ENCODE assay signal across 1 cellular context in the genomic region with DNA sequence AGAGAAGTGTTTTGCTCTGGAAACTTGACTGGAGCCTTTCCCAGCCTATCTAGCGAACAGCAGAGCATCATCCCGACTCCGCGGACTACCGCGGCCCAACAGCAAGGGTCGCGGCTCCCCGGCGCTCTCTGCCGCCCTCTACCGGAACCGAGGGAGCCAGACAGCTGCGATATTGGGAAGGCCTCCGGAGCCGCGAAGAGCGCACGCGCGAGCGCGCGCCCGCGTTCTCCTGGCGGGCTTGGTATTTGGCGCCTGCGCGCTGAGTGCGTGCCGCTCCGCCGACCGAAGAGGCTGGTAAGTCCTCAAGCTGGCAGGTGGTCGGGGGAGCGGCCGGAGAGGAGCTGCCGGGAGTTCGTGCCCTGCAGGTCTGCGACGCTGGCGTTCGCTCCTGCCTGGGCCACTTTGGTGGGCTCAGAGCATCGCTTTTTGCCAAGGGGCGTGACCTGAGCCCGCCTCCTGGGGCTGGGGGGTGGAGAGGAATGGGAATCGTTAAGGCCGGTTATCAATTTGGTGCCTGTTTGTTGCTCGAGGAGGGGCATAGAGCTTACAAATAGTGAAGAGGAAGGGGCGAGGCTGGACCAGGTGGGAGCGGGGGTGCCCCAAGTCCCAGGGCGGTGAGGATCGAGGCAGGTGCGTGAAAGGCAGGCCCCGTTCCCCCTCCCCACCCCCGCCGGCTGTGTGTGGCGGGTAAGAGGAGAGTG.
TF ChIP-seq lines count a peak whose summit lies in the region.

A gene with protein sequence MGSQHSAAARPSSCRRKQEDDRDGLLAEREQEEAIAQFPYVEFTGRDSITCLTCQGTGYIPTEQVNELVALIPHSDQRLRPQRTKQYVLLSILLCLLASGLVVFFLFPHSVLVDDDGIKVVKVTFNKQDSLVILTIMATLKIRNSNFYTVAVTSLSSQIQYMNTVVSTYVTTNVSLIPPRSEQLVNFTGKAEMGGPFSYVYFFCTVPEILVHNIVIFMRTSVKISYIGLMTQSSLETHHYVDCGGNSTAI (plus strand): TSS at position 257 of the 701 bp plus-strand sequence. CDS start 641 bp downstream, outside the sequence.

TF ChIP-seq in WTC11, 78 proteins besides CTCF, POLR2A, EP300 and RAD21 (continued from another document and continues in another):
- TF ChIP-seq SP1 (CRISPR knock-in tag; conservative IDR thresholded peaks at IDR 0.05) = peak; percentile 52; the same call in 1 of the 2 replicates
- TF ChIP-seq, protein P1, sequence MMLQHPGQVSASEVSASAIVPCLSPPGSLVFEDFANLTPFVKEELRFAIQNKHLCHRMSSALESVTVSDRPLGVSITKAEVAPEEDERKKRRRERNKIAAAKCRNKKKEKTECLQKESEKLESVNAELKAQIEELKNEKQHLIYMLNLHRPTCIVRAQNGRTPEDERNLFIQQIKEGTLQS (CRISPR knock-in tag; conservative IDR thresholded peaks at IDR 0.05) = no peak
- peak; percentile 98 for TF ChIP-seq ZNF121 (CRISPR knock-in tag; IDR thresholded peaks at IDR 0.05)
- TF ChIP-seq OVOL2 (CRISPR knock-in tag; IDR thresholded peaks at IDR 0.05; ENCODE audit: borderline replicate concordance) = no peak
- TF ChIP-seq RELA (CRISPR knock-in tag; IDR thresholded peaks at IDR 0.05; ENCODE audit: borderline replicate concordance) = no peak
- TF ChIP-seq, protein P2, sequence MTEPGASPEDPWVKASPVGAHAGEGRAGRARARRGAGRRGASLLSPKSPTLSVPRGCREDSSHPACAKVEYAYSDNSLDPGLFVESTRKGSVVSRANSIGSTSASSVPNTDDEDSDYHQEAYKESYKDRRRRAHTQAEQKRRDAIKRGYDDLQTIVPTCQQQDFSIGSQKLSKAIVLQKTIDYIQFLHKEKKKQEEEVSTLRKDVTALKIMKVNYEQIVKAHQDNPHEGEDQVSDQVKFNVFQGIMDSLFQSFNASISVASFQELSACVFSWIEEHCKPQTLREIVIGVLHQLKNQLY (CRISPR knock-in tag; IDR thresholded peaks at IDR 0.05) = no peak
- TF ChIP-seq, protein P3, sequence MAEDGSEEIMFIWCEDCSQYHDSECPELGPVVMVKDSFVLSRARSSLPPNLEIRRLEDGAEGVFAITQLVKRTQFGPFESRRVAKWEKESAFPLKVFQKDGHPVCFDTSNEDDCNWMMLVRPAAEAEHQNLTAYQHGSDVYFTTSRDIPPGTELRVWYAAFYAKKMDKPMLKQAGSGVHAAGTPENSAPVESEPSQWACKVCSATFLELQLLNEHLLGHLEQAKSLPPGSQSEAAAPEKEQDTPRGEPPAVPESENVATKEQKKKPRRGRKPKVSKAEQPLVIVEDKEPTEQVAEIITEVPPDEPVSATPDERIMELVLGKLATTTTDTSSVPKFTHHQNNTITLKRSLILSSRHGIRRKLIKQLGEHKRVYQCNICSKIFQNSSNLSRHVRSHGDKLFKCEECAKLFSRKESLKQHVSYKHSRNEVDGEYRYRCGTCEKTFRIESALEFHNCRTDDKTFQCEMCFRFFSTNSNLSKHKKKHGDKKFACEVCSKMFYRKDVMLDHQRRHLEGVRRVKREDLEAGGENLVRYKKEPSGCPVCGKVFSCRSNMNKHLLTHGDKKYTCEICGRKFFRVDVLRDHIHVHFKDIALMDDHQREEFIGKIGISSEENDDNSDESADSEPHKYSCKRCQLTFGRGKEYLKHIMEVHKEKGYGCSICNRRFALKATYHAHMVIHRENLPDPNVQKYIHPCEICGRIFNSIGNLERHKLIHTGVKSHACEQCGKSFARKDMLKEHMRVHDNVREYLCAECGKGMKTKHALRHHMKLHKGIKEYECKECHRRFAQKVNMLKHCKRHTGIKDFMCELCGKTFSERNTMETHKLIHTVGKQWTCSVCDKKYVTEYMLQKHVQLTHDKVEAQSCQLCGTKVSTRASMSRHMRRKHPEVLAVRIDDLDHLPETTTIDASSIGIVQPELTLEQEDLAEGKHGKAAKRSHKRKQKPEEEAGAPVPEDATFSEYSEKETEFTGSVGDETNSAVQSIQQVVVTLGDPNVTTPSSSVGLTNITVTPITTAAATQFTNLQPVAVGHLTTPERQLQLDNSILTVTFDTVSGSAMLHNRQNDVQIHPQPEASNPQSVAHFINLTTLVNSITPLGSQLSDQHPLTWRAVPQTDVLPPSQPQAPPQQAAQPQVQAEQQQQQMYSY (CRISPR knock-in tag; IDR thresholded peaks at IDR 0.05) = no peak
- TF ChIP-seq MYBL2 (CRISPR knock-in tag; IDR thresholded peaks at IDR 0.05) = no peak
- TF ChIP-seq, protein P4, sequence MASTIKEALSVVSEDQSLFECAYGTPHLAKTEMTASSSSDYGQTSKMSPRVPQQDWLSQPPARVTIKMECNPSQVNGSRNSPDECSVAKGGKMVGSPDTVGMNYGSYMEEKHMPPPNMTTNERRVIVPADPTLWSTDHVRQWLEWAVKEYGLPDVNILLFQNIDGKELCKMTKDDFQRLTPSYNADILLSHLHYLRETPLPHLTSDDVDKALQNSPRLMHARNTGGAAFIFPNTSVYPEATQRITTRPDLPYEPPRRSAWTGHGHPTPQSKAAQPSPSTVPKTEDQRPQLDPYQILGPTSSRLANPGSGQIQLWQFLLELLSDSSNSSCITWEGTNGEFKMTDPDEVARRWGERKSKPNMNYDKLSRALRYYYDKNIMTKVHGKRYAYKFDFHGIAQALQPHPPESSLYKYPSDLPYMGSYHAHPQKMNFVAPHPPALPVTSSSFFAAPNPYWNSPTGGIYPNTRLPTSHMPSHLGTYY (CRISPR knock-in tag; IDR thresholded peaks at IDR 0.05) = no peak
- TF ChIP-seq, protein P5, sequence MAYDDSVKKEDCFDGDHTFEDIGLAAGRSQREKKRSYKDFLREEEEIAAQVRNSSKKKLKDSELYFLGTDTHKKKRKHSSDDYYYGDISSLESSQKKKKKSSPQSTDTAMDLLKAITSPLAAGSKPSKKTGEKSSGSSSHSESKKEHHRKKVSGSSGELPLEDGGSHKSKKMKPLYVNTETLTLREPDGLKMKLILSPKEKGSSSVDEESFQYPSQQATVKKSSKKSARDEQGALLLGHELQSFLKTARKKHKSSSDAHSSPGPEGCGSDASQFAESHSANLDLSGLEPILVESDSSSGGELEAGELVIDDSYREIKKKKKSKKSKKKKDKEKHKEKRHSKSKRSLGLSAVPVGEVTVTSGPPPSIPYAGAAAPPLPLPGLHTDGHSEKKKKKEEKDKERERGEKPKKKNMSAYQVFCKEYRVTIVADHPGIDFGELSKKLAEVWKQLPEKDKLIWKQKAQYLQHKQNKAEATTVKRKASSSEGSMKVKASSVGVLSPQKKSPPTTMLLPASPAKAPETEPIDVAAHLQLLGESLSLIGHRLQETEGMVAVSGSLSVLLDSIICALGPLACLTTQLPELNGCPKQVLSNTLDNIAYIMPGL (CRISPR knock-in tag; IDR thresholded peaks at IDR 0.05) = peak; percentile 77
- TF ChIP-seq TP53 (CRISPR knock-in tag; IDR thresholded peaks at IDR 0.05) = no peak; the same call in 1 of the 2 replicates
- TF ChIP-seq ZNF423 (CRISPR knock-in tag; IDR thresholded peaks at IDR 0.05) = no peak
- no peak for TF ChIP-seq CREB1 (CRISPR knock-in tag; IDR thresholded peaks at IDR 0.05)
- TF ChIP-seq, protein P6, sequence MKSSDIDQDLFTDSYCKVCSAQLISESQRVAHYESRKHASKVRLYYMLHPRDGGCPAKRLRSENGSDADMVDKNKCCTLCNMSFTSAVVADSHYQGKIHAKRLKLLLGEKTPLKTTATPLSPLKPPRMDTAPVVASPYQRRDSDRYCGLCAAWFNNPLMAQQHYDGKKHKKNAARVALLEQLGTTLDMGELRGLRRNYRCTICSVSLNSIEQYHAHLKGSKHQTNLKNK (CRISPR knock-in tag; IDR thresholded peaks at IDR 0.05) = no peak
- TF ChIP-seq GABPB1 (CRISPR knock-in tag; IDR thresholded peaks at IDR 0.05) = peak; percentile 33; the same call in 1 of the 2 replicates
- TF ChIP-seq, protein P7, sequence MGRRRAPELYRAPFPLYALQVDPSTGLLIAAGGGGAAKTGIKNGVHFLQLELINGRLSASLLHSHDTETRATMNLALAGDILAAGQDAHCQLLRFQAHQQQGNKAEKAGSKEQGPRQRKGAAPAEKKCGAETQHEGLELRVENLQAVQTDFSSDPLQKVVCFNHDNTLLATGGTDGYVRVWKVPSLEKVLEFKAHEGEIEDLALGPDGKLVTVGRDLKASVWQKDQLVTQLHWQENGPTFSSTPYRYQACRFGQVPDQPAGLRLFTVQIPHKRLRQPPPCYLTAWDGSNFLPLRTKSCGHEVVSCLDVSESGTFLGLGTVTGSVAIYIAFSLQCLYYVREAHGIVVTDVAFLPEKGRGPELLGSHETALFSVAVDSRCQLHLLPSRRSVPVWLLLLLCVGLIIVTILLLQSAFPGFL (CRISPR knock-in tag; IDR thresholded peaks at IDR 0.05; ENCODE audit: borderline replicate concordance) = no peak
- TF ChIP-seq TEAD1 (CRISPR knock-in tag; IDR thresholded peaks at IDR 0.05) = peak; percentile 85
- TF ChIP-seq, protein P8, sequence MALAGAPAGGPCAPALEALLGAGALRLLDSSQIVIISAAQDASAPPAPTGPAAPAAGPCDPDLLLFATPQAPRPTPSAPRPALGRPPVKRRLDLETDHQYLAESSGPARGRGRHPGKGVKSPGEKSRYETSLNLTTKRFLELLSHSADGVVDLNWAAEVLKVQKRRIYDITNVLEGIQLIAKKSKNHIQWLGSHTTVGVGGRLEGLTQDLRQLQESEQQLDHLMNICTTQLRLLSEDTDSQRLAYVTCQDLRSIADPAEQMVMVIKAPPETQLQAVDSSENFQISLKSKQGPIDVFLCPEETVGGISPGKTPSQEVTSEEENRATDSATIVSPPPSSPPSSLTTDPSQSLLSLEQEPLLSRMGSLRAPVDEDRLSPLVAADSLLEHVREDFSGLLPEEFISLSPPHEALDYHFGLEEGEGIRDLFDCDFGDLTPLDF (CRISPR knock-in tag; IDR thresholded peaks at IDR 0.05) = no peak
- no peak for TF ChIP-seq CBFB (CRISPR knock-in tag; IDR thresholded peaks at IDR 0.05; ENCODE audit: low read depth)
- no peak for TF ChIP-seq MXD4 (CRISPR knock-in tag; IDR thresholded peaks at IDR 0.05; ENCODE audit: borderline replicate concordance)
- no peak for TF ChIP-seq SMAD3 (CRISPR knock-in tag; IDR thresholded peaks at IDR 0.05; ENCODE audit: borderline replicate concordance)
- TF ChIP-seq ZNF317 (CRISPR knock-in tag; IDR thresholded peaks at IDR 0.05; ENCODE audit: borderline replicate concordance, low read depth) = no peak
- TF ChIP-seq, protein P9, sequence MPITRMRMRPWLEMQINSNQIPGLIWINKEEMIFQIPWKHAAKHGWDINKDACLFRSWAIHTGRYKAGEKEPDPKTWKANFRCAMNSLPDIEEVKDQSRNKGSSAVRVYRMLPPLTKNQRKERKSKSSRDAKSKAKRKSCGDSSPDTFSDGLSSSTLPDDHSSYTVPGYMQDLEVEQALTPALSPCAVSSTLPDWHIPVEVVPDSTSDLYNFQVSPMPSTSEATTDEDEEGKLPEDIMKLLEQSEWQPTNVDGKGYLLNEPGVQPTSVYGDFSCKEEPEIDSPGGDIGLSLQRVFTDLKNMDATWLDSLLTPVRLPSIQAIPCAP (CRISPR knock-in tag; IDR thresholded peaks at IDR 0.05) = peak; percentile 44; the same call in 1 of the 2 replicates
- TF ChIP-seq, protein P10, sequence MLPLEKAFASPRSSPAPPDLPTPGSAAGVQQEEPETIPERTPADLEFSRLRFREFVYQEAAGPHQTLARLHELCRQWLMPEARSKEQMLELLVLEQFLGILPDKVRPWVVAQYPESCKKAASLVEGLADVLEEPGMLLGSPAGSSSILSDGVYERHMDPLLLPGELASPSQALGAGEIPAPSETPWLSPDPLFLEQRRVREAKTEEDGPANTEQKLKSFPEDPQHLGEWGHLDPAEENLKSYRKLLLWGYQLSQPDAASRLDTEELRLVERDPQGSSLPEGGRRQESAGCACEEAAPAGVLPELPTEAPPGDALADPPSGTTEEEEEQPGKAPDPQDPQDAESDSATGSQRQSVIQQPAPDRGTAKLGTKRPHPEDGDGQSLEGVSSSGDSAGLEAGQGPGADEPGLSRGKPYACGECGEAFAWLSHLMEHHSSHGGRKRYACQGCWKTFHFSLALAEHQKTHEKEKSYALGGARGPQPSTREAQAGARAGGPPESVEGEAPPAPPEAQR (CRISPR knock-in tag; IDR thresholded peaks at IDR 0.05) = no peak
- TF ChIP-seq, protein P11, sequence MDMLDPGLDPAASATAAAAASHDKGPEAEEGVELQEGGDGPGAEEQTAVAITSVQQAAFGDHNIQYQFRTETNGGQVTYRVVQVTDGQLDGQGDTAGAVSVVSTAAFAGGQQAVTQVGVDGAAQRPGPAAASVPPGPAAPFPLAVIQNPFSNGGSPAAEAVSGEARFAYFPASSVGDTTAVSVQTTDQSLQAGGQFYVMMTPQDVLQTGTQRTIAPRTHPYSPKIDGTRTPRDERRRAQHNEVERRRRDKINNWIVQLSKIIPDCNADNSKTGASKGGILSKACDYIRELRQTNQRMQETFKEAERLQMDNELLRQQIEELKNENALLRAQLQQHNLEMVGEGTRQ (CRISPR knock-in tag; IDR thresholded peaks at IDR 0.05) = no peak; the same call in 1 of the 2 replicates
- TF ChIP-seq ETV6 (CRISPR knock-in tag; IDR thresholded peaks at IDR 0.05) = peak; percentile 88
- TF ChIP-seq, protein P12, sequence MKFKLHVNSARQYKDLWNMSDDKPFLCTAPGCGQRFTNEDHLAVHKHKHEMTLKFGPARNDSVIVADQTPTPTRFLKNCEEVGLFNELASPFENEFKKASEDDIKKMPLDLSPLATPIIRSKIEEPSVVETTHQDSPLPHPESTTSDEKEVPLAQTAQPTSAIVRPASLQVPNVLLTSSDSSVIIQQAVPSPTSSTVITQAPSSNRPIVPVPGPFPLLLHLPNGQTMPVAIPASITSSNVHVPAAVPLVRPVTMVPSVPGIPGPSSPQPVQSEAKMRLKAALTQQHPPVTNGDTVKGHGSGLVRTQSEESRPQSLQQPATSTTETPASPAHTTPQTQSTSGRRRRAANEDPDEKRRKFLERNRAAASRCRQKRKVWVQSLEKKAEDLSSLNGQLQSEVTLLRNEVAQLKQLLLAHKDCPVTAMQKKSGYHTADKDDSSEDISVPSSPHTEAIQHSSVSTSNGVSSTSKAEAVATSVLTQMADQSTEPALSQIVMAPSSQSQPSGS (CRISPR knock-in tag; IDR thresholded peaks at IDR 0.05; ENCODE audit: borderline replicate concordance, low read depth) = no peak
- TF ChIP-seq, protein P13, sequence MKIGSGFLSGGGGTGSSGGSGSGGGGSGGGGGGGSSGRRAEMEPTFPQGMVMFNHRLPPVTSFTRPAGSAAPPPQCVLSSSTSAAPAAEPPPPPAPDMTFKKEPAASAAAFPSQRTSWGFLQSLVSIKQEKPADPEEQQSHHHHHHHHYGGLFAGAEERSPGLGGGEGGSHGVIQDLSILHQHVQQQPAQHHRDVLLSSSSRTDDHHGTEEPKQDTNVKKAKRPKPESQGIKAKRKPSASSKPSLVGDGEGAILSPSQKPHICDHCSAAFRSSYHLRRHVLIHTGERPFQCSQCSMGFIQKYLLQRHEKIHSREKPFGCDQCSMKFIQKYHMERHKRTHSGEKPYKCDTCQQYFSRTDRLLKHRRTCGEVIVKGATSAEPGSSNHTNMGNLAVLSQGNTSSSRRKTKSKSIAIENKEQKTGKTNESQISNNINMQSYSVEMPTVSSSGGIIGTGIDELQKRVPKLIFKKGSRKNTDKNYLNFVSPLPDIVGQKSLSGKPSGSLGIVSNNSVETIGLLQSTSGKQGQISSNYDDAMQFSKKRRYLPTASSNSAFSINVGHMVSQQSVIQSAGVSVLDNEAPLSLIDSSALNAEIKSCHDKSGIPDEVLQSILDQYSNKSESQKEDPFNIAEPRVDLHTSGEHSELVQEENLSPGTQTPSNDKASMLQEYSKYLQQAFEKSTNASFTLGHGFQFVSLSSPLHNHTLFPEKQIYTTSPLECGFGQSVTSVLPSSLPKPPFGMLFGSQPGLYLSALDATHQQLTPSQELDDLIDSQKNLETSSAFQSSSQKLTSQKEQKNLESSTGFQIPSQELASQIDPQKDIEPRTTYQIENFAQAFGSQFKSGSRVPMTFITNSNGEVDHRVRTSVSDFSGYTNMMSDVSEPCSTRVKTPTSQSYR (CRISPR knock-in tag; IDR thresholded peaks at IDR 0.05) = peak; percentile 79; the same call in 1 of the 2 replicates
- TF ChIP-seq ZNF232 (CRISPR knock-in tag; IDR thresholded peaks at IDR 0.05) = no peak; the same call in 1 of the 2 replicates
- 0 out of 2 replicates have a peak, but pooled peaks have one; percentile 19 for TF ChIP-seq FOXK1 (CRISPR knock-in tag; IDR thresholded peaks at IDR 0.05)
- no peak for TF ChIP-seq ZNF416 (CRISPR knock-in tag; IDR thresholded peaks at IDR 0.05)
